1 cellular context compared by ENCODE assay signal in the genomic region with DNA sequence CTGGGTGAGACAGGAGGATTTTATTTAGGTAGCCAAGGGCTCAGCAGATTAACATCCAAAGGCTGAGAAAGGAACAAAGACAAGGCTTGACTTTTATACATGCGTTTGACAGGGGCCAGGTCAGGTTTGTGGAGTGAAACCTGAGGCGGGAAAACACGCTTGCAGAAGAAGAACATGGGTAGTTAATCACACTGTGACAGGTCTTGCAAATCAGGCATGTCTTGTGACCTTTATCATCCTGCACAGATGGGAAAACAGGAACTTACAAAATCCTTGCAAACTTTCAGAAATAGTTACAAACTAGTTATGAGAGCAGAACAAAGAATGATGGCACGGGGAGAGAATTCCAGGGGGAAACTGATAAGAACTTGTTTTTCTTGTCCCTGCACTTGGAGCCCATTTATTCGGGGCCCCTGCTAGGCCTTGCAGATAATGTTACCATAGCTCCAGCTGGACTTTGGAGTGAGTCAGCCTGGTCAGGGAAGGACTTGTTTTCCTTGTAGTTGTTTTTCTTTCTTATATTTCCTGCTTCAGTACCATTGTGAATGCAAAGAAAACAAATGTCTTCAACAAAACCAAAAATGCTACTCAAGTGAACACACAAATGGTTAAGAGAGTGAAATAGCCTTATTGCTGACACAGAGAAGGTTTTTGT.
TF ChIP-seq lines count a peak whose summit lies in the region.

No MANE protein-coding gene starts in this region.

TF ChIP-seq in HepG2, 621 proteins besides CTCF, POLR2A, EP300 and RAD21 (continued from another document and continues in another):
- TF ChIP-seq, protein P1, sequence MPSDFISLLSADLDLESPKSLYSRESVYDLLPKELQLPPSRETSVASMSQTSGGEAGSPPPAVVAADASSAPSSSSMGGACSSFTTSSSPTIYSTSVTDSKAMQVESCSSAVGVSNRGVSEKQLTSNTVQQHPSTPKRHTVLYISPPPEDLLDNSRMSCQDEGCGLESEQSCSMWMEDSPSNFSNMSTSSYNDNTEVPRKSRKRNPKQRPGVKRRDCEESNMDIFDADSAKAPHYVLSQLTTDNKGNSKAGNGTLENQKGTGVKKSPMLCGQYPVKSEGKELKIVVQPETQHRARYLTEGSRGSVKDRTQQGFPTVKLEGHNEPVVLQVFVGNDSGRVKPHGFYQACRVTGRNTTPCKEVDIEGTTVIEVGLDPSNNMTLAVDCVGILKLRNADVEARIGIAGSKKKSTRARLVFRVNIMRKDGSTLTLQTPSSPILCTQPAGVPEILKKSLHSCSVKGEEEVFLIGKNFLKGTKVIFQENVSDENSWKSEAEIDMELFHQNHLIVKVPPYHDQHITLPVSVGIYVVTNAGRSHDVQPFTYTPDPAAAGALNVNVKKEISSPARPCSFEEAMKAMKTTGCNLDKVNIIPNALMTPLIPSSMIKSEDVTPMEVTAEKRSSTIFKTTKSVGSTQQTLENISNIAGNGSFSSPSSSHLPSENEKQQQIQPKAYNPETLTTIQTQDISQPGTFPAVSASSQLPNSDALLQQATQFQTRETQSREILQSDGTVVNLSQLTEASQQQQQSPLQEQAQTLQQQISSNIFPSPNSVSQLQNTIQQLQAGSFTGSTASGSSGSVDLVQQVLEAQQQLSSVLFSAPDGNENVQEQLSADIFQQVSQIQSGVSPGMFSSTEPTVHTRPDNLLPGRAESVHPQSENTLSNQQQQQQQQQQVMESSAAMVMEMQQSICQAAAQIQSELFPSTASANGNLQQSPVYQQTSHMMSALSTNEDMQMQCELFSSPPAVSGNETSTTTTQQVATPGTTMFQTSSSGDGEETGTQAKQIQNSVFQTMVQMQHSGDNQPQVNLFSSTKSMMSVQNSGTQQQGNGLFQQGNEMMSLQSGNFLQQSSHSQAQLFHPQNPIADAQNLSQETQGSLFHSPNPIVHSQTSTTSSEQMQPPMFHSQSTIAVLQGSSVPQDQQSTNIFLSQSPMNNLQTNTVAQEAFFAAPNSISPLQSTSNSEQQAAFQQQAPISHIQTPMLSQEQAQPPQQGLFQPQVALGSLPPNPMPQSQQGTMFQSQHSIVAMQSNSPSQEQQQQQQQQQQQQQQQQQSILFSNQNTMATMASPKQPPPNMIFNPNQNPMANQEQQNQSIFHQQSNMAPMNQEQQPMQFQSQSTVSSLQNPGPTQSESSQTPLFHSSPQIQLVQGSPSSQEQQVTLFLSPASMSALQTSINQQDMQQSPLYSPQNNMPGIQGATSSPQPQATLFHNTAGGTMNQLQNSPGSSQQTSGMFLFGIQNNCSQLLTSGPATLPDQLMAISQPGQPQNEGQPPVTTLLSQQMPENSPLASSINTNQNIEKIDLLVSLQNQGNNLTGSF (CRISPR knock-in tag; IDR thresholded peaks at IDR 0.05) = no peak
- TF ChIP-seq GATA4 (IDR thresholded peaks at IDR 0.05; ENCODE audit: borderline replicate concordance, low read depth) (peak; percentile 91), ZC3H13 (CRISPR knock-in tag; IDR thresholded peaks at IDR 0.05) (no peak), KMT2B (CRISPR knock-in tag; IDR thresholded peaks at IDR 0.05) (no peak), ZNF775 (CRISPR knock-in tag; IDR thresholded peaks at IDR 0.05; ENCODE audit: borderline replicate concordance) (no peak), ZNF180 (CRISPR knock-in tag; IDR thresholded peaks at IDR 0.05; ENCODE audit: borderline replicate concordance, low read depth) (no peak), ATF2 (CRISPR knock-in tag; IDR thresholded peaks at IDR 0.05) (peak; percentile 67; the same call in 1 of the 2 replicates), ZNF17 (CRISPR knock-in tag; IDR thresholded peaks at IDR 0.05) (no peak), CBX1 (IDR thresholded peaks at IDR 0.05; ENCODE audit: low read depth) (no peak), IKZF4 (CRISPR knock-in tag; IDR thresholded peaks at IDR 0.05; ENCODE audit: borderline replicate concordance, low read depth, not compliant biosample characterization) (no peak), PAX8 (CRISPR knock-in tag; IDR thresholded peaks at IDR 0.05; ENCODE audit: borderline replicate concordance) (no peak), ZNF30 (CRISPR knock-in tag; IDR thresholded peaks at IDR 0.05) (no peak), ZFP37 (CRISPR knock-in tag; IDR thresholded peaks at IDR 0.05; ENCODE audit: borderline replicate concordance) (no peak), ZNF407 (CRISPR knock-in tag; IDR thresholded peaks at IDR 0.05; ENCODE audit: not compliant biosample characterization) (no peak), NCOA5 (CRISPR knock-in tag; IDR thresholded peaks at IDR 0.05) (no peak), ZNF747 (CRISPR knock-in tag; IDR thresholded peaks at IDR 0.05; ENCODE audit: borderline replicate concordance) (no peak), ZNF280D (CRISPR knock-in tag; IDR thresholded peaks at IDR 0.05) (no peak), IRF2 (CRISPR knock-in tag; IDR thresholded peaks at IDR 0.05) (peak; percentile 28; the same call in 1 of the 2 replicates), TAF15 (IDR thresholded peaks at IDR 0.05; ENCODE audit: low read depth, low read length, poor library complexity, severe bottlenecking) (no peak), CAMTA2 (CRISPR knock-in tag; IDR thresholded peaks at IDR 0.05; ENCODE audit: borderline replicate concordance) (no peak), CREBL2 (CRISPR knock-in tag; IDR thresholded peaks at IDR 0.05; ENCODE audit: borderline replicate concordance) (no peak), FLYWCH1 (CRISPR knock-in tag; IDR thresholded peaks at IDR 0.05) (no peak), LRRFIP1 (CRISPR knock-in tag; conservative IDR thresholded peaks at IDR 0.05) (no peak), NKX3-1 (CRISPR knock-in tag; IDR thresholded peaks at IDR 0.05) (no peak), PHF5A (CRISPR knock-in tag; IDR thresholded peaks at IDR 0.05; ENCODE audit: low read depth, unreplicated experiment) (no peak), SNAI1 (CRISPR knock-in tag; IDR thresholded peaks at IDR 0.05; ENCODE audit: borderline replicate concordance) (no peak)
- TF ChIP-seq, protein P2, sequence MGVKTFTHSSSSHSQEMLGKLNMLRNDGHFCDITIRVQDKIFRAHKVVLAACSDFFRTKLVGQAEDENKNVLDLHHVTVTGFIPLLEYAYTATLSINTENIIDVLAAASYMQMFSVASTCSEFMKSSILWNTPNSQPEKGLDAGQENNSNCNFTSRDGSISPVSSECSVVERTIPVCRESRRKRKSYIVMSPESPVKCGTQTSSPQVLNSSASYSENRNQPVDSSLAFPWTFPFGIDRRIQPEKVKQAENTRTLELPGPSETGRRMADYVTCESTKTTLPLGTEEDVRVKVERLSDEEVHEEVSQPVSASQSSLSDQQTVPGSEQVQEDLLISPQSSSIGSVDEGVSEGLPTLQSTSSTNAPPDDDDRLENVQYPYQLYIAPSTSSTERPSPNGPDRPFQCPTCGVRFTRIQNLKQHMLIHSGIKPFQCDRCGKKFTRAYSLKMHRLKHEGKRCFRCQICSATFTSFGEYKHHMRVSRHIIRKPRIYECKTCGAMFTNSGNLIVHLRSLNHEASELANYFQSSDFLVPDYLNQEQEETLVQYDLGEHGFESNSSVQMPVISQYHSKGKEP (CRISPR knock-in tag; IDR thresholded peaks at IDR 0.05) = no peak
